In genomic region chr9:38337706-38338264, GRCh38 we compare ENCODE assay signal across 20 cellular contexts.
"Had no signal": no experiment of that assay in that cellular context is flagged by ENCODE, and none has a peak within 500 bp of the region (broad histone marks: within the 10 kb centered on the region; RNA-seq: fewer than 3 reads in every experiment).

No MANE protein-coding gene starts in this region.

- H3K36me3 ChIP-seq: brain microvascular endothelial cell, prostate gland, spleen, WERI-Rb-1 had no signal

- H3K4me1 ChIP-seq: prostate gland, testis had no signal

- DNase-seq: activated CD4-positive, alpha-beta T cell treated with anti-CD3 and anti-CD28 coated beads for 1 hour; activated gamma-delta T cell; activated naive CD4-positive, alpha-beta T cell treated with anti-CD3 and anti-CD28 coated beads, Interleukin-2, amount 50 U/mL, for 16 hours; activated naive CD8-positive, alpha-beta T cell treated with anti-CD3 and anti-CD28 coated beads, Interleukin-2, amount 50 U/mL, for 24 hours; activated T-cell treated with anti-CD3 and anti-CD28 coated beads, Interleukin-2, amount 50 U/mL, for 72 hours; brain microvascular endothelial cell; effector memory CD4-positive, alpha-beta T cell; hippocampal formation; spleen; stimulated activated CD4-positive, alpha-beta T cell treated with anti-CD3 and anti-CD28 coated beads, Interleukin-4, amount 100 ng/mL, for 1 hour; stimulated activated naive CD4-positive, alpha-beta T cell; T-cell; testis; trophoblast cell; WERI-Rb-1 had no signal

- H3K27ac ChIP-seq: brain microvascular endothelial cell, prostate gland, spleen, testis, WERI-Rb-1 had no signal

- H3K27ac Mint-ChIP-seq: activated naive CD8-positive, alpha-beta T cell treated with anti-CD3 and anti-CD28 coated beads, Interleukin-2, amount 50 U/mL, for 24 hours; activated T-cell treated with anti-CD3 and anti-CD28 coated beads, Interleukin-2, amount 50 U/mL, for 72 hours; memory B cell; T-cell; T-helper 2 cell treated with Interferon-gamma antibody and Interleukin-4, amounts not matched to agents 5 μg/mL and 100 μg/mL, for 36 hours had no signal

- H3K27me3 ChIP-seq: spleen, testis had no signal

- H3K9me3 Mint-ChIP-seq: activated naive CD8-positive, alpha-beta T cell treated with anti-CD3 and anti-CD28 coated beads, Interleukin-2, amount 50 U/mL, for 24 hours; central memory CD8-positive, alpha-beta T cell; T-cell; T-helper 2 cell treated with Interferon-gamma antibody and Interleukin-4, amounts not matched to agents 5 μg/mL and 100 μg/mL, for 36 hours had no signal

- H3K36me3 Mint-ChIP-seq: memory B cell, T-cell had no signal

- ATAC-seq: activated naive CD8-positive, alpha-beta T cell treated with anti-CD3 and anti-CD28 coated beads, Interleukin-2, amount 50 U/mL, for 24 hours; activated T-cell treated with anti-CD3 and anti-CD28 coated beads, Interleukin-2, amount 50 U/mL, for 72 hours; esophagus mucosa; T-cell had no signal

- H3K4me1 Mint-ChIP-seq: central memory CD8-positive, alpha-beta T cell; memory B cell; T-cell had no signal

- H3K9me3 ChIP-seq: prostate gland, spleen, testis had no signal

- H3K4me3 ChIP-seq: prostate gland, spleen, testis had no signal

- H3K4me3 Mint-ChIP-seq: activated naive CD8-positive, alpha-beta T cell treated with anti-CD3 and anti-CD28 coated beads, Interleukin-2, amount 50 U/mL, for 24 hours; activated T-cell treated with anti-CD3 and anti-CD28 coated beads, Interleukin-2, amount 50 U/mL, for 72 hours; central memory CD8-positive, alpha-beta T cell; memory B cell; T-cell; T-helper 2 cell treated with Interferon-gamma antibody and Interleukin-4, amounts not matched to agents 5 μg/mL and 100 μg/mL, for 36 hours had no signal
